ENCODE assay signal across 8 cellular contexts in genomic region chr11:77188323-77188911, GRCh38.
DNase-seq lines count a peak whose midpoint lies in the region; ATAC-seq and TF ChIP-seq lines count a peak whose summit lies in the region.

No MANE protein-coding gene starts in this region.

- no peak overlapping the region for H3K27ac Mint-ChIP-seq in nephron progenitor cell

- H3K27ac ChIP-seq in PC-3 (ENCODE audit: low read length) (no peak overlapping the region), esophagus squamous epithelium (no peak overlapping the region), stomach (no peak overlapping the region)

- H3K4me3 Mint-ChIP-seq in nephron progenitor cell, result no peak overlapping the region

- H3K4me2 ChIP-seq in PC-3 (ENCODE audit: low read length), result no peak overlapping the region

- H3K79me2 ChIP-seq in PC-3 (ENCODE audit: low read length), result no peaks in the 10 kb centered on the region

- peaks cover 3% of the 10 kb centered on the region for H3K27me3 Mint-ChIP-seq in nephron progenitor cell (ENCODE audit: low read depth, poor library complexity)

- H3K27me3 ChIP-seq in PC-3 (ENCODE audit: low read length) (peaks cover 16% of the 10 kb centered on the region), esophagus squamous epithelium (peaks cover 0 to 4% (median 0%) of the 10 kb centered on the region in 4 donors), stomach (no peaks in the 10 kb centered on the region)

- no peak overlapping the region for H3K9ac ChIP-seq in PC-3 (ENCODE audit: low read length)

- no peaks in the 10 kb centered on the region for H3K9me3 Mint-ChIP-seq in nephron progenitor cell

- TF ChIP-seq EP300 in Ishikawa (IDR thresholded peaks at IDR 0.05; ENCODE audit: borderline replicate concordance) (no peak), stomach (IDR thresholded peaks at IDR 0.05) (no peak)

- CTCF ChIA-PET in PC-3 (lab: Charles Lee), result interaction anchor here (0.6 to 1.4 kb wide), 3 partner anchors 126 to 360 kb away, joined by 3 to 4 read pairs (median 3); no protein-coding TSS in a partner anchor

- no peaks in the 10 kb centered on the region for H3K36me3 Mint-ChIP-seq in nephron progenitor cell (ENCODE audit: low read depth)

- no peak overlapping the region for H2AFZ ChIP-seq in PC-3 (ENCODE audit: low read length)

- 7 to 41% methylated on average over 2 to 4 of the region's 4 CpGs for WGBS in esophagus squamous epithelium, 2 donors
- WGBS in stomach, 5 donors, result 42 to 49% (median 43%) methylated on average over 4 of the region's 4 CpGs

- H3K9me3 ChIP-seq in PC-3 (ENCODE audit: low read length) (no peaks in the 10 kb centered on the region), esophagus squamous epithelium (no peaks in the 10 kb centered on the region), stomach (no peaks in the 10 kb centered on the region)

- no TSS peak for BruUV-seq in PC-3 (replicated peaks; lab: Mats Ljungman, UMichigan)

- POLR2A ChIA-PET in PC-3 (lab: Charles Lee; ENCODE audit: unreplicated experiment), result no interaction called here

- intact Hi-C loops in PC-3 (cut with micrococcal nuclease) (loop anchor here (1.0 kb wide), 2 partner anchors 61 to 141 kb away; no protein-coding TSS in a partner anchor), esophagus squamous epithelium (cut with DNase I) (loop anchor here (5.0 kb wide), 1 partner anchor 61 kb away; the partner anchor contains the start of gene MYO7A), stomach (cut with DNase I; ENCODE audit: low total_unique reads) (loop anchor here (5.0 kb wide), 1 partner anchor 61 kb away; the partner anchor contains the start of gene MYO7A)

- H3K4me1 Mint-ChIP-seq in nephron progenitor cell, result no peaks in the 10 kb centered on the region

- TF ChIP-seq CTCF in PC-3 (conservative IDR thresholded peaks at IDR 0.05; ENCODE audit: low read depth, low read length), result peak; percentile 98
- peak; percentile 58 to 92 (median 87) for TF ChIP-seq CTCF in esophagus squamous epithelium (IDR thresholded peaks at IDR 0.05)
- TF ChIP-seq CTCF in nephron progenitor cell (IDR thresholded peaks at IDR 0.05), result peak; percentile 94
- peak in 5 of 7 experiments; percentile 70 to 85 (median 81) for TF ChIP-seq CTCF in stomach (IDR thresholded peaks at IDR 0.05)

- DNase-seq in ELF-1 (ENCODE audit: low read depth, low spot score), result peak; percentile 86
- DNase-seq in PC-3, result peak; percentile 88
- peak; percentile 63 for DNase-seq in activated T-cell treated with anti-CD3 and anti-CD28 coated beads for 48 hours (ENCODE audit: low read depth)
- DNase-seq in esophagus squamous epithelium (lab: John Stamatoyannopoulos, UW), result no peak
- DNase-seq in nephron progenitor cell, result peak; percentile 81
- DNase-seq in stomach, result peak; percentile 87

- ATAC-seq in PC-3, result peak; percentile 68
- ATAC-seq in HG03097 (IDR thresholded peaks at IDR 0.05; ENCODE audit: low FRiP score, unreplicated experiment), result no peak

- peak; percentile 89 for TF ChIP-seq RAD21 in Ishikawa (IDR thresholded peaks at IDR 0.05; ENCODE audit: low read depth)

- no peaks in the 10 kb centered on the region for H3K9me2 ChIP-seq in PC-3 (replicated peaks; ENCODE audit: low read length)

- H3K4me1 ChIP-seq in PC-3 (ENCODE audit: insufficient read depth, low read length) (peaks cover 8% of the 10 kb centered on the region; the same call in 1 of the 2 replicates), esophagus squamous epithelium (peaks cover 0 to 9% (median 0%) of the 10 kb centered on the region in 3 donors), stomach (peaks cover 0 to 9% (median 2%) of the 10 kb centered on the region in 4 donors)

- no peaks in the 10 kb centered on the region for H3F3A ChIP-seq in PC-3 (ENCODE audit: low read length, unreplicated experiment)

- H3K4me3 ChIP-seq in PC-3 (ENCODE audit: low read length) (no peak overlapping the region), esophagus squamous epithelium (no peak overlapping the region), stomach (no peak overlapping the region)

- no peaks in the 10 kb centered on the region for H4K20me1 ChIP-seq in PC-3 (ENCODE audit: low read length)

- H3K36me3 ChIP-seq in PC-3 (ENCODE audit: low read depth, low read length), result no peaks in the 10 kb centered on the region
- H3K36me3 ChIP-seq in esophagus squamous epithelium, result no peaks in the 10 kb centered on the region
- no peaks in the 10 kb centered on the region for H3K36me3 ChIP-seq in stomach

- TF ChIP-seq POLR2A in esophagus squamous epithelium (IDR thresholded peaks at IDR 0.05), result no peak
- no peak for TF ChIP-seq POLR2A in stomach (IDR thresholded peaks at IDR 0.05)

TF ChIP-seq in Ishikawa, 13 proteins besides CTCF, POLR2A, EP300 and RAD21:
- TF ChIP-seq ZBTB7A (IDR thresholded peaks at IDR 0.05; ENCODE audit: low read depth), result no peak
- TF ChIP-seq USF1 (IDR thresholded peaks at IDR 0.05), result peak; percentile 24; the same call in 1 of the 2 replicates
